ENCODE assay signal across 7 cellular contexts in the genomic region with DNA sequence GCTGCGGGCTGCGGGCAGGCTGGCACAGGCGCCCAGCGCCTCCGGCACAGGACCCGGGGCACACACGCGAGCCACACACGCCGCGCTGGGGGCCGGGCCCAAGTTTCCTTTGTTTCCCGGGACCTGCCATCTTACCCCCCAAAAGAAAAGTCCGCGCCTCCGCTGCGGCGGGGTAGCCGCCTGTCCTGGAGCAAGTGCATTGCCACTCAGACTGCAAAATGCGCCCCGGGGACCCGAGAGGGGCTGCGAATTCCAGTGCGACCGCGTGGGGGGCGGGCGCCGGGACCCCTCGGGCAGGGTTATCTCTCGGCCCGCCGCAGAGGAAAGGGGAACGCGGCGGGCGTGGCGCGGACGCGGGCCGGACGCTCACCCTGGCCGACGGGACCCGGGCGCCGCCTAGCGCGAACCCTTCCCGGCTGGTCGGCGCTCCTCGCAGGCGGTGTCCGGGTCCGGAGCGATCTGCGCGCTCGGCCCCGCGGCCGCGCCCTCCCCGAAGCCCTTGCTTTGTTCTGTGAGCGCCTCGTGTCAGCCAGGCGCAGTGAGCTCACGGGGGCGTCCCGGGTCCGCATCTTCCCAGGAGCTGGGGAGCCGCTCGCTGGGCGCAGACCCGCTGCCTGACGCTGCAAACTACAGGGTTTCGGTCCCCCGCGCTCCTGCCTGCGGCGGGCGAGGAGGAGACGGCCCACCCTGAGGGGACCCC. TPM values are rescaled to one million over a fixed set of nuclear protein-coding genes. Genes with fewer than 3 reads are reported as not detected.
DNase-seq lines count a peak whose midpoint lies in the region; ATAC-seq and TF ChIP-seq lines count a peak whose summit lies in the region.

No MANE protein-coding gene starts in this region.

- no peaks in the 10 kb centered on the region for H4K20me1 ChIP-seq in MM.1S (ENCODE audit: insufficient read depth, low read length)

- H3K36me3 ChIP-seq in MM.1S (replicated peaks; ENCODE audit: insufficient read depth, low read length) (no peaks in the 10 kb centered on the region), ovary (no peaks in the 10 kb centered on the region)

- peak overlapping the region; percentile 84 for H3K27ac Mint-ChIP-seq in activated B cell treated with CpG ODN at 0.5 μM for 24 hours

- peak overlapping the region; percentile 87 for H3K4me3 Mint-ChIP-seq in activated B cell treated with CpG ODN at 0.5 μM for 24 hours

- TF ChIP-seq EP300 in ovary (IDR thresholded peaks at IDR 0.05): no peak

- H3K9me3 Mint-ChIP-seq in activated B cell treated with CpG ODN at 0.5 μM for 24 hours: no peaks in the 10 kb centered on the region

- H3K27ac ChIP-seq in MM.1S (ENCODE audit: low read length) (no peak overlapping the region), foreskin keratinocyte (peak overlapping the region; percentile 90), ovary (no peak overlapping the region)

- no peaks in the 10 kb centered on the region for H3K4me1 ChIP-seq in MM.1S (ENCODE audit: low read length)
- H3K4me1 ChIP-seq in foreskin keratinocyte: peaks cover 4% of the 10 kb centered on the region
- H3K4me1 ChIP-seq in ovary (ENCODE audit: insufficient read depth): peaks cover 2% of the 10 kb centered on the region

- H3K27me3 ChIP-seq in MM.1S (replicated peaks; ENCODE audit: insufficient read depth, low read length): peaks cover 39% of the 10 kb centered on the region
- H3K27me3 ChIP-seq in foreskin keratinocyte: no peaks in the 10 kb centered on the region
- H3K27me3 ChIP-seq in ovary: no peaks in the 10 kb centered on the region

- peaks cover 17% of the 10 kb centered on the region for H3K36me3 Mint-ChIP-seq in activated B cell treated with CpG ODN at 0.5 μM for 24 hours (ENCODE audit: low read depth)

- H3F3A ChIP-seq in MM.1S (ENCODE audit: insufficient read depth, low read length): no peaks in the 10 kb centered on the region

- peak; percentile 51 for TF ChIP-seq CTCF in GM10248 (IDR thresholded peaks at IDR 0.05; ENCODE audit: control extremely low read depth, extremely low read depth, low read depth, missing control alignments)
- no peak for TF ChIP-seq CTCF in MM.1S (IDR thresholded peaks at IDR 0.05; ENCODE audit: low read length)
- no peak for TF ChIP-seq CTCF in activated B cell treated with CpG ODN at 0.5 μM for 24 hours (IDR thresholded peaks at IDR 0.05)
- peak; percentile 74 for TF ChIP-seq CTCF in foreskin keratinocyte (conservative IDR thresholded peaks at IDR 0.05)
- TF ChIP-seq CTCF in ovary (IDR thresholded peaks at IDR 0.05): no peak

- 0 to 1% (median 0%) methylated on average over 43 to 84 of the region's 85 CpGs for WGBS in ovary, 3 donors

- ATAC-seq in GM21737 (IDR thresholded peaks at IDR 0.05; ENCODE audit: unreplicated experiment): peak; percentile 61
- ATAC-seq in activated B cell treated with CpG ODN at 0.5 μM for 24 hours (ENCODE audit: low read depth): peak; percentile 61
- ATAC-seq in foreskin keratinocyte: peak; percentile 69

- H3K27me3 Mint-ChIP-seq in activated B cell treated with CpG ODN at 0.5 μM for 24 hours: no peaks in the 10 kb centered on the region

- H3K4me3 ChIP-seq in MM.1S (ENCODE audit: low read length): peak overlapping the region; percentile 59; the same call in 1 of the 2 replicates
- peak overlapping the region; percentile 47 for H3K4me3 ChIP-seq in ovary

- peaks cover 41% of the 10 kb centered on the region for H3K4me1 Mint-ChIP-seq in activated B cell treated with CpG ODN at 0.5 μM for 24 hours

- no peaks in the 10 kb centered on the region for H3K9me3 ChIP-seq in MM.1S (replicated peaks; ENCODE audit: insufficient read depth, low read length)
- H3K9me3 ChIP-seq in ovary: no peaks in the 10 kb centered on the region

- CTCF ChIA-PET in GM10248 (lab: Yijun Ruan, JAX): no interaction called here
- CTCF ChIA-PET in activated B cell treated with CpG ODN at 0.5 μM for 24 hours (lab: Charles Lee): no interaction called here

- peak overlapping the region; percentile 84 for H3K4me2 ChIP-seq in MM.1S (ENCODE audit: low read depth, low read length)

- H3K9me2 ChIP-seq in MM.1S (replicated peaks; ENCODE audit: insufficient read depth, low read length): no peaks in the 10 kb centered on the region

- H2AFZ ChIP-seq in MM.1S (ENCODE audit: low read length): peak overlapping the region; percentile 48; the same call in 1 of the 2 replicates

- no peak for TF ChIP-seq POLR2A in ovary (IDR thresholded peaks at IDR 0.05)

- intact Hi-C loops in activated B cell treated with CpG ODN at 0.5 μM for 24 hours (cut with micrococcal nuclease): loop anchor here (1.0 to 10.0 kb wide), 6 partner anchors 130 to 880 kb away; no protein-coding TSS in a partner anchor
- intact Hi-C loops in ovary (cut with DNase I): no loop called here

- DNase-seq in GM10248 (ENCODE audit: extremely low spot score): peak; percentile 54
- DNase-seq in MM.1S: peak; percentile 11
- peak; percentile 70 for DNase-seq in activated B cell treated with CpG ODN at 0.5 μM for 24 hours
- DNase-seq in foreskin keratinocyte: peak; percentile 47 to 72
- peak in 2 of 5 donors; percentile 22 to 36 for DNase-seq in ovary
- DNase-seq in NCI-H1436 treated with DMSO at 0.1 percent for 48 hours (lab: John Stamatoyannopoulos, UW): no peak

- POLR2A ChIA-PET in GM10248 (lab: Yijun Ruan, JAX) (no interaction called here), activated B cell treated with CpG ODN at 0.5 μM for 24 hours (lab: Charles Lee) (no interaction called here)

- H3K9ac ChIP-seq in MM.1S (ENCODE audit: low read length): no peak overlapping the region

- no peaks in the 10 kb centered on the region for H3K79me2 ChIP-seq in MM.1S (ENCODE audit: low read length)

RNA-seq across cellular contexts. Expression of gene CD24, which starts 0.6 kb away (rescaled TPM):
- total RNA-seq in activated B cell treated with CpG ODN at 0.5 μM for 24 hours (49.3 and 49.4 TPM in 2 replicates), foreskin keratinocyte (251 and 321 TPM in 2 replicates), ovary (100 to 1,000 TPM in 1 of 7 donors, 10 to 100 TPM in 3, 1 to 10 TPM in 1, under 1 TPM in 2; 0.20 to 139 (median 12.9) TPM)
- polyA plus RNA-seq in foreskin keratinocyte (192 and 206 TPM in 2 replicates), ovary (1 to 10 TPM in 1 of 2 donors, under 1 TPM in 1; 0.86 to 8.0 TPM)

RNA-seq across cellular contexts. Expression of gene MTRES1, which starts 52.9 kb away (rescaled TPM):
- total RNA-seq in activated B cell treated with CpG ODN at 0.5 μM for 24 hours (11.8 and 13.9 TPM in 2 replicates), foreskin keratinocyte (18.9 and 19.3 TPM in 2 replicates), ovary (10 to 100 TPM in 5 of 7 donors, 1 to 10 TPM in 2; 5.6 to 21.7 (median 17.1) TPM)
- polyA plus RNA-seq in foreskin keratinocyte (23.6 and 24.6 TPM in 2 replicates), ovary (10 to 100 TPM; 15.8 to 33.1 TPM)

Comparison
In these comparisons a context has a peak if more than half of its experiments do, and no peak if none do; other contexts are left out.
1. CTCF ChIP-seq: peak in GM10248 (single experiment) and foreskin keratinocyte (single experiment); none in MM.1S (single experiment), activated B cell treated with CpG ODN at 0.5 μM for 24 hours (single experiment) and ovary (0 of 3).
2. Peak in every context shown above with its lines, with median percentiles within 50 percentile points of each other: ATAC-seq.